Comparison of ENCODE assay signal across 10 cellular contexts in the genomic region with DNA sequence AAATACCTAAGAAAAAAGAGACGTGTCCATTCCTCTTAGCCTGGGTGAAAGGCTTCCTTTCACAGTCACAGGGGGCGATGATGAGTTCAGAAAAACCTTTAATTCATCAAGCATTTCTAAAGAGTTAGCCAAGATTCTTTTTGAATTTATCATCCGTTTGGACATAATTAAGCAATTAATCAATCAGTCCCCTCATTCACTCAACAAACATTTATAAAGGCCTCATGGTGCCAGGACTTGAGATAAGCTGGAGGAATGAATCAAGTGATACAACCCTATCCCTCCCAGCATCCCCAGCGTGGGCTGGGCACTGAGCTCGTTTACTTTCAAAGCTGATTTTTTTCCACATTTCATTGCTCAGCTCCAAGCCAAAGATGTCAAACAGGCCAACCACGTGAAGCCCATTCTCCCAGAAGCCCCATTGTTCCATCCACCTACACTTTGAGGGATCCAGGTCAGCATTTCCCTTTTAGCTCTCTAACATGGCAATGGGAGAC.
DNase-seq lines count a peak whose midpoint lies in the region; ATAC-seq and TF ChIP-seq lines count a peak whose summit lies in the region.
"Had no signal": no experiment of that assay in that cellular context is flagged by ENCODE, and none has a peak within 500 bp of the region (broad histone marks: within the 10 kb centered on the region; RNA-seq: fewer than 3 reads in every experiment).

No MANE protein-coding gene starts in this region.

- H3K9me3 Mint-ChIP-seq in activated T-cell treated with anti-CD3 and anti-CD28 coated beads, Interleukin-2, amount 50 U/mL, for 24 hours: peaks cover 20% of the 10 kb centered on the region

- peaks cover 3% of the 10 kb centered on the region for H3K27me3 Mint-ChIP-seq in activated T-cell treated with anti-CD3 and anti-CD28 coated beads, Interleukin-2, amount 50 U/mL, for 24 hours
- H3K27me3 Mint-ChIP-seq: activated naive CD8-positive, alpha-beta T cell treated with anti-CD3 and anti-CD28 coated beads, Interleukin-2, amount 10 ng/mL, durations not matched to agents 7 days and 5 days had no signal

- H3K4me1 ChIP-seq in gastroesophageal sphincter (peaks cover 0 to 35% (median 5%) of the 10 kb centered on the region in 3 donors), skeletal muscle tissue (ENCODE audit: control insufficient read depth in 3 of 3, insufficient read depth in 3 of 3, low read length in 3 of 3) (peaks cover 0 to 20% (median 8%) of the 10 kb centered on the region in 3 donors)

- DNase-seq in ELR (ENCODE audit: low read depth) (peak; percentile 5), SW480 (ENCODE audit: low spot score) (peak; percentile 75), NCI-H2171 treated with DMSO at 0.1 percent for 48 hours (lab: John Stamatoyannopoulos, UW) (no peak), NCI-H748 (lab: John Stamatoyannopoulos, UW; ENCODE audit: unreplicated experiment) (no peak)
- DNase-seq in activated T-cell treated with anti-CD3 and anti-CD28 coated beads, Interleukin-2, amount 50 U/mL, for 24 hours: no peak
- DNase-seq: activated CD4-positive, CD25-positive, alpha-beta regulatory T cell; activated naive CD8-positive, alpha-beta T cell treated with anti-CD3 and anti-CD28 coated beads, Interleukin-2, amount 10 ng/mL, durations not matched to agents 7 days and 5 days had no signal

- 51 to 53% methylated on average over 6 of the region's 6 CpGs for WGBS in gastroesophageal sphincter (ENCODE audit: low coverage in 1 of 2), 2 donors

- no peak overlapping the region for H3K27ac Mint-ChIP-seq in activated T-cell treated with anti-CD3 and anti-CD28 coated beads, Interleukin-2, amount 50 U/mL, for 24 hours
- H3K27ac Mint-ChIP-seq: activated naive CD8-positive, alpha-beta T cell treated with anti-CD3 and anti-CD28 coated beads, Interleukin-2, amount 10 ng/mL, durations not matched to agents 7 days and 5 days had no signal

- no peaks in the 10 kb centered on the region for H3K36me3 ChIP-seq in gastroesophageal sphincter
- no peaks in the 10 kb centered on the region for H3K36me3 ChIP-seq in skeletal muscle tissue (ENCODE audit: control insufficient read depth in 3 of 3, insufficient read depth in 3 of 3, low read length in 3 of 3)

- H3K9ac ChIP-seq in skeletal muscle tissue (ENCODE audit: low read depth in 1 of 3, low read length in 3 of 3): no peak overlapping the region

- TF ChIP-seq CTCF in gastroesophageal sphincter (IDR thresholded peaks at IDR 0.05): no peak

- no peak for TF ChIP-seq EP300 in gastroesophageal sphincter (IDR thresholded peaks at IDR 0.05)

- no peak for TF ChIP-seq POLR2A in gastroesophageal sphincter (IDR thresholded peaks at IDR 0.05)

- ATAC-seq in gastroesophageal sphincter (no peak), HG03280 (IDR thresholded peaks at IDR 0.05; ENCODE audit: unreplicated experiment) (no peak)

- H3K4me3 ChIP-seq in gastroesophageal sphincter (no peak overlapping the region), skeletal muscle tissue (ENCODE audit: low read length in 3 of 3) (peak overlapping the region in 1 of 3 donors; percentile 14)

- H3K27me3 ChIP-seq in gastroesophageal sphincter (no peaks in the 10 kb centered on the region), skeletal muscle tissue (ENCODE audit: control insufficient read depth in 3 of 3, insufficient read depth in 3 of 3, low read length in 3 of 3) (no peaks in the 10 kb centered on the region)

- H3K4me1 Mint-ChIP-seq in activated T-cell treated with anti-CD3 and anti-CD28 coated beads, Interleukin-2, amount 50 U/mL, for 24 hours (ENCODE audit: low read depth): no peaks in the 10 kb centered on the region
- H3K4me1 Mint-ChIP-seq: activated naive CD8-positive, alpha-beta T cell treated with anti-CD3 and anti-CD28 coated beads, Interleukin-2, amount 10 ng/mL, durations not matched to agents 7 days and 5 days had no signal

- H3K27ac ChIP-seq in gastroesophageal sphincter (peak overlapping the region in 3 of 4 donors; percentile 56 to 70 (median 66)), skeletal muscle tissue (ENCODE audit: low read depth, low read length) (peak overlapping the region; percentile 51)

- H3K9me3 ChIP-seq in gastroesophageal sphincter (peaks cover 0 to 15% (median 0%) of the 10 kb centered on the region in 3 donors), skeletal muscle tissue (ENCODE audit: control insufficient read depth in 3 of 3, low read length in 3 of 3) (peaks cover 0 to 3% (median 0%) of the 10 kb centered on the region in 3 donors)

- no peaks in the 10 kb centered on the region for H3K36me3 Mint-ChIP-seq in activated T-cell treated with anti-CD3 and anti-CD28 coated beads, Interleukin-2, amount 50 U/mL, for 24 hours (ENCODE audit: low read depth)
- H3K36me3 Mint-ChIP-seq: activated naive CD8-positive, alpha-beta T cell treated with anti-CD3 and anti-CD28 coated beads, Interleukin-2, amount 10 ng/mL, durations not matched to agents 7 days and 5 days had no signal

- H3K4me3 Mint-ChIP-seq in activated T-cell treated with anti-CD3 and anti-CD28 coated beads, Interleukin-2, amount 50 U/mL, for 24 hours: no peak overlapping the region
- H3K4me3 Mint-ChIP-seq: activated naive CD8-positive, alpha-beta T cell treated with anti-CD3 and anti-CD28 coated beads, Interleukin-2, amount 10 ng/mL, durations not matched to agents 7 days and 5 days had no signal

Comparison
In these comparisons a context has a peak if more than half of its experiments do, and no peak if none do; other contexts are left out.
1. DNase-seq: peak in ELR (single experiment) and SW480 (single experiment); none in activated T-cell treated with anti-CD3 and anti-CD28 coated beads, Interleukin-2, amount 50 U/mL, for 24 hours (single experiment), NCI-H2171 treated with DMSO at 0.1 percent for 48 hours (single experiment) and NCI-H748 (single experiment).